ENCODE assay signal across 13 cellular contexts in genomic region chr1:11961230-11961629, GRCh38. TPM values are rescaled to one million over a fixed set of nuclear protein-coding genes. Genes with fewer than 3 reads are reported as not detected.
A peak's percentile ranks its signal among the peaks of the same experiment; 100 is the strongest.
DNase-seq lines count a peak whose midpoint lies in the region; ATAC-seq and TF ChIP-seq lines count a peak whose summit lies in the region.
"Had no signal": no experiment of that assay in that cellular context is flagged by ENCODE, and none has a peak within 500 bp of the region (broad histone marks: within the 10 kb centered on the region; RNA-seq: fewer than 3 reads in every experiment).

No MANE protein-coding gene starts in this region.

- no peak overlapping the region for H3K4me3 ChIP-seq in right cardiac atrium (ENCODE audit: low read length)
- H3K4me3 ChIP-seq in astrocyte of the spinal cord (ENCODE audit: low read depth, low read length), result no peak overlapping the region
- H3K4me3 ChIP-seq in transverse colon, result no peak overlapping the region
- no peak overlapping the region for H3K4me3 ChIP-seq in CD4-positive, alpha-beta memory T cell (ENCODE audit: low read length in 2 of 2)

- 59% methylated on average over 4 of the region's 4 CpGs for WGBS in right cardiac atrium
- 42 to 52% methylated on average over 2 to 4 of the region's 4 CpGs for WGBS in transverse colon (ENCODE audit: low coverage in 1 of 2), 2 donors

- no peak for TF ChIP-seq POLR2A in transverse colon (IDR thresholded peaks at IDR 0.05)

- H3K36me3 Mint-ChIP-seq in CD4-positive, alpha-beta memory T cell, result no peaks in the 10 kb centered on the region

- CTCF ChIA-PET in CD4-positive, alpha-beta memory T cell (lab: Charles Lee; ENCODE audit: partially characterized antibody), result no interaction called here

- TF ChIP-seq CTCF in astrocyte of the spinal cord (IDR thresholded peaks at IDR 0.05; ENCODE audit: low read depth, low read length), result no peak
- TF ChIP-seq CTCF in transverse colon (IDR thresholded peaks at IDR 0.05), result no peak

- H3K9me3 Mint-ChIP-seq in CD4-positive, alpha-beta memory T cell, result no peaks in the 10 kb centered on the region
- H3K9me3 Mint-ChIP-seq: naive thymus-derived CD4-positive, alpha-beta T cell; stimulated activated memory B cell treated with anti-CD40 and anti-IgM and Interleukin-4, amounts not matched to agents 10 μg/mL and 1 μg/mL and 100 μg/mL, for 72 hours had no signal

- no peak overlapping the region for H3K4me3 Mint-ChIP-seq in CD4-positive, alpha-beta memory T cell
- H3K4me3 Mint-ChIP-seq: naive thymus-derived CD4-positive, alpha-beta T cell; stimulated activated memory B cell treated with anti-CD40 and anti-IgM and Interleukin-4, amounts not matched to agents 10 μg/mL and 1 μg/mL and 100 μg/mL, for 72 hours had no signal

- no peak for TF ChIP-seq EP300 in transverse colon (IDR thresholded peaks at IDR 0.05; ENCODE audit: low read depth)

- no peaks in the 10 kb centered on the region for H3K27me3 Mint-ChIP-seq in CD4-positive, alpha-beta memory T cell
- H3K27me3 Mint-ChIP-seq: naive thymus-derived CD4-positive, alpha-beta T cell; stimulated activated memory B cell treated with anti-CD40 and anti-IgM and Interleukin-4, amounts not matched to agents 10 μg/mL and 1 μg/mL and 100 μg/mL, for 72 hours had no signal

- H3K9me3 ChIP-seq in right cardiac atrium (ENCODE audit: control insufficient read depth, low read length) (no peaks in the 10 kb centered on the region), transverse colon (no peaks in the 10 kb centered on the region)
- H3K9me3 ChIP-seq in CD4-positive, alpha-beta memory T cell (ENCODE audit: control insufficient read depth in 1 of 2, low read length in 2 of 2), result no peaks in the 10 kb centered on the region

- H3K27ac Mint-ChIP-seq in CD4-positive, alpha-beta memory T cell, result no peak overlapping the region
- H3K27ac Mint-ChIP-seq: naive thymus-derived CD4-positive, alpha-beta T cell; stimulated activated memory B cell treated with anti-CD40 and anti-IgM and Interleukin-4, amounts not matched to agents 10 μg/mL and 1 μg/mL and 100 μg/mL, for 72 hours had no signal

- peaks cover 0 to 13% (median 2%) of the 10 kb centered on the region in 4 donors for H3K36me3 ChIP-seq in transverse colon
- H3K36me3 ChIP-seq in CD4-positive, alpha-beta memory T cell (ENCODE audit: insufficient read depth, low read length), result no peaks in the 10 kb centered on the region

- in situ Hi-C loops in astrocyte of the spinal cord (cut with HindIII; ENCODE audit: low sequenced_read_pairs), result no loop called here
- in situ Hi-C loops in transverse colon (cut with MboI; ENCODE audit: low pct_ligation_motif_present in 1 of 4, low pct_unique_long_range_greater_than_20kb in 1 of 4, low sequenced_read_pairs in 3 of 4), result loop anchor here in 3 of 4 donors (25.0 kb wide), 1 partner anchor 124 kb away; the partner anchor contains the start of gene NPPA (in 3 of the 3)

- no peaks in the 10 kb centered on the region for H3K4me1 Mint-ChIP-seq in CD4-positive, alpha-beta memory T cell
- H3K4me1 Mint-ChIP-seq: stimulated activated memory B cell treated with anti-CD40 and anti-IgM and Interleukin-4, amounts not matched to agents 10 μg/mL and 1 μg/mL and 100 μg/mL, for 72 hours had no signal

- H3K27ac ChIP-seq in right cardiac atrium (ENCODE audit: low read length), result no peak overlapping the region
- peak overlapping the region; percentile 55 to 70 (median 64) for H3K27ac ChIP-seq in transverse colon
- no peak overlapping the region for H3K27ac ChIP-seq in CD4-positive, alpha-beta memory T cell (ENCODE audit: low read depth, low read length)

- H3K27me3 ChIP-seq in right cardiac atrium (ENCODE audit: control insufficient read depth, insufficient read depth) (no peaks in the 10 kb centered on the region), transverse colon (no peaks in the 10 kb centered on the region)
- no peaks in the 10 kb centered on the region for H3K27me3 ChIP-seq in CD4-positive, alpha-beta memory T cell (ENCODE audit: insufficient read depth, low read length)

- POLR2A ChIA-PET in CD4-positive, alpha-beta memory T cell (lab: Charles Lee; ENCODE audit: partially characterized antibody), result no interaction called here

- intact Hi-C loops in Right ventricle myocardium inferior (cut with DNase I), result no loop called here
- intact Hi-C loops in right cardiac atrium (cut with DNase I), result loop anchor here in 1 of 4 donors (10.0 kb wide), 1 partner anchor 126 kb away; no protein-coding TSS in a partner anchor
- intact Hi-C loops in left colon (cut with DNase I, micrococcal nuclease), result loop anchor here in 1 of 2 donors (10.0 kb wide), 1 partner anchor 126 kb away; no protein-coding TSS in a partner anchor
- intact Hi-C loops in transverse colon (cut with DNase I; ENCODE audit: low total_unique reads), result no loop called here
- intact Hi-C loops in CD4-positive, alpha-beta memory T cell (cut with micrococcal nuclease), result no loop called here

- H3K4me1 ChIP-seq in right cardiac atrium (ENCODE audit: control insufficient read depth, insufficient read depth, low read length) (no peaks in the 10 kb centered on the region), transverse colon (peaks cover 10 to 16% (median 12%) of the 10 kb centered on the region in 4 donors)
- H3K4me1 ChIP-seq in CD4-positive, alpha-beta memory T cell (ENCODE audit: insufficient read depth, low read length), result no peaks in the 10 kb centered on the region

- DNase-seq in Right ventricle myocardium inferior (ENCODE audit: missing footprints), result no peak
- no peak for DNase-seq in right cardiac atrium
- peak; percentile 18 for DNase-seq in astrocyte of the spinal cord (ENCODE audit: low read depth, low spot score)
- DNase-seq in left colon, result peak in 1 of 2 donors; percentile 18
- no peak for DNase-seq in transverse colon
- no peak for DNase-seq in CD4-positive, alpha-beta memory T cell
- DNase-seq in stimulated activated CD4-positive, alpha-beta T cell treated with anti-CD3 and anti-CD28 coated beads, Interleukin-2, amount 100 ng/mL, for 48 hours, result no peak
- DNase-seq in NCI-H1417 treated with DMSO at 0.1 percent for 48 hours (lab: John Stamatoyannopoulos, UW), result no peak
- DNase-seq: cortex of kidney; naive thymus-derived CD4-positive, alpha-beta T cell; NCI-H187; stimulated activated CD4-positive, alpha-beta T cell treated with anti-CD3 and anti-CD28 coated beads, Interleukin-15, amount 100 ng/mL, for 24 hours had no signal

- ATAC-seq in Right ventricle myocardium inferior (peak; percentile 6), right cardiac atrium (no peak), left colon (peak; percentile 94)
- ATAC-seq: stimulated activated memory B cell treated with anti-CD40 and anti-IgM and Interleukin-4, amounts not matched to agents 10 μg/mL and 1 μg/mL and 100 μg/mL, for 72 hours had no signal

RNA-seq across cellular contexts. Expression of gene MFN2, which starts 19.0 kb away (rescaled TPM):
- total RNA-seq in Right ventricle myocardium inferior (697 TPM), right cardiac atrium (100 to 1,000 TPM; 386 to 449 (median 419) TPM), left colon (10 to 100 TPM; 93.9 to 99.6 TPM), transverse colon (10 to 100 TPM; 72.1 to 92.8 (median 75.6) TPM)
- polyA plus RNA-seq in right cardiac atrium, result 237 TPM
- total RNA-seq in CD4-positive, alpha-beta memory T cell, result 10 to 100 TPM; 44.0 to 53.7 TPM
- polyA plus RNA-seq in CD4-positive, alpha-beta memory T cell, result 10 to 100 TPM; 29.0 to 29.5 TPM

RNA-seq across cellular contexts. Expression of gene PLOD1, which starts 26.7 kb away (rescaled TPM):
- total RNA-seq in Right ventricle myocardium inferior (70.4 TPM), right cardiac atrium (10 to 100 TPM; 49.5 to 77.8 (median 63.1) TPM), left colon (10 to 100 TPM; 36.4 to 49.8 TPM), transverse colon (10 to 100 TPM; 28.8 to 56.3 (median 41.2) TPM)
- polyA plus RNA-seq in right cardiac atrium, result 51.0 TPM
- total RNA-seq in CD4-positive, alpha-beta memory T cell, result 1 to 10 TPM; 2.9 to 3.6 TPM
- polyA plus RNA-seq in CD4-positive, alpha-beta memory T cell, result 1 to 10 TPM; 2.5 to 2.6 TPM

RNA-seq across cellular contexts. Expression of gene KIAA2013, which starts 35.0 kb away (rescaled TPM):
- total RNA-seq in Right ventricle myocardium inferior (32.5 TPM), right cardiac atrium (10 to 100 TPM; 34.6 to 38.1 (median 36.3) TPM), left colon (100 to 1,000 TPM; 105 to 120 TPM), transverse colon (100 to 1,000 TPM; 140 to 265 (median 201) TPM)
- polyA plus RNA-seq in right cardiac atrium, result 37.3 TPM
- 10 to 100 TPM; 34.5 to 34.6 TPM for total RNA-seq in CD4-positive, alpha-beta memory T cell
- polyA plus RNA-seq in CD4-positive, alpha-beta memory T cell, result 10 to 100 TPM; 28.4 to 52.6 TPM

RNA-seq across cellular contexts. Expression of gene MIIP, which starts 58.1 kb away (rescaled TPM):
- total RNA-seq in Right ventricle myocardium inferior (12.3 TPM), right cardiac atrium (10 to 100 TPM in 3 of 4 donors, 1 to 10 TPM in 1; 8.5 to 16.4 (median 12.5) TPM), left colon (10 to 100 TPM; 16.2 to 22.9 TPM), transverse colon (10 to 100 TPM; 24.4 to 33.6 (median 27.7) TPM)
- polyA plus RNA-seq in right cardiac atrium, result 12.5 TPM
- 10 to 100 TPM; 34.7 to 35.6 TPM for total RNA-seq in CD4-positive, alpha-beta memory T cell
- polyA plus RNA-seq in CD4-positive, alpha-beta memory T cell, result 10 to 100 TPM; 26.4 to 27.0 TPM

Comparison
In these comparisons a context has a peak if more than half of its experiments do, and no peak if none do; other contexts are left out.
1. ATAC-seq: peak in Right ventricle myocardium inferior (single experiment) and left colon (single experiment); none in right cardiac atrium (0 of 2).
2. H3K27ac ChIP-seq: peak in transverse colon (4 of 4); none in right cardiac atrium (single experiment) and CD4-positive, alpha-beta memory T cell (single experiment).
3. RNA of gene PLOD1, which starts 26.7 kb away (total RNA-seq): 49.5 to 77.8 TPM in right cardiac atrium, 70.4 TPM in Right ventricle myocardium inferior (single experiment), 36.4 to 49.8 TPM in left colon and 28.8 to 56.3 TPM in transverse colon; 2.9 to 3.6 TPM in CD4-positive, alpha-beta memory T cell; every median in the first group is over 4 times any median in the second.